8 cellular contexts compared by ENCODE assay signal in genomic region chr9:137604345-137605145, GRCh38. TPM values are rescaled to one million over a fixed set of nuclear protein-coding genes. Genes with fewer than 3 reads are reported as not detected.
DNase-seq lines count a peak whose midpoint lies in the region; ATAC-seq and TF ChIP-seq lines count a peak whose summit lies in the region.

No MANE protein-coding gene starts in this region.

- H2BK12ac ChIP-seq in H9 (ENCODE audit: insufficient read length, low read depth, low read length), result no peak overlapping the region

- H2AK5ac ChIP-seq in H9 (ENCODE audit: insufficient read length, low read length), result no peak overlapping the region

- H3K9me3 Mint-ChIP-seq in H9, result no peaks in the 10 kb centered on the region

- H3K18ac ChIP-seq in H9 (ENCODE audit: insufficient read length, low read depth, low read length), result no peak overlapping the region

- H4K91ac ChIP-seq in H9 (ENCODE audit: insufficient read length, low read depth, low read length), result no peak overlapping the region

- H3K27ac Mint-ChIP-seq in H9 (peak overlapping the region in 1 of 3 experiments; percentile 91; a peak in 1 of 7 replicates), T-helper 17 cell (no peak overlapping the region)

- no peaks in the 10 kb centered on the region; a peak in 1 of 7 replicates for H3K36me3 Mint-ChIP-seq in H9 (ENCODE audit: insufficient read depth in 1 of 3, low read depth in 3 of 3)
- no peaks in the 10 kb centered on the region for H3K36me3 Mint-ChIP-seq in T-helper 17 cell (ENCODE audit: low read depth)

- H3K79me1 ChIP-seq in H9 (ENCODE audit: insufficient read depth, low read depth, low read length, poor library complexity, severe bottlenecking), result no peaks in the 10 kb centered on the region

- H4K5ac ChIP-seq in H9 (ENCODE audit: insufficient read length, low read depth, low read length), result no peak overlapping the region

- no peak for ATAC-seq in T-helper 17 cell
- ATAC-seq in heart left ventricle, result no peak
- no peak for ATAC-seq in GM21515 (IDR thresholded peaks at IDR 0.05; ENCODE audit: unreplicated experiment)
- no peak for ATAC-seq in GM21423 (IDR thresholded peaks at IDR 0.05; ENCODE audit: unreplicated experiment)

- no peak for DNase-seq in H9
- no peak for DNase-seq in T-helper 17 cell
- DNase-seq in heart left ventricle, result peak in 2 of 5 donors; percentile 38 to 45
- no peak for DNase-seq in smooth muscle cell (lab: John Stamatoyannopoulos, UW; ENCODE audit: unreplicated experiment)
- DNase-seq in GM03348 (ENCODE audit: low spot score), result no peak
- DNase-seq in D341Med (ENCODE audit: low spot score), result no peak

- H3K4me1 ChIP-seq in H9 (ENCODE audit: insufficient read depth, low read length) (no peaks in the 10 kb centered on the region; the same call in 1 of the 2 replicates), heart left ventricle (peaks cover 7 to 52% (median 23%) of the 10 kb centered on the region in 12 donors), smooth muscle cell (ENCODE audit: low read depth) (peaks cover 10% of the 10 kb centered on the region)

- H2AFZ ChIP-seq in H9 (ENCODE audit: low read length) (no peak overlapping the region), smooth muscle cell (ENCODE audit: low read depth) (no peak overlapping the region)

- no peak for TF ChIP-seq POLR2A in heart left ventricle (IDR thresholded peaks at IDR 0.05)

- no peak overlapping the region for H4K8ac ChIP-seq in H9 (replicated peaks; ENCODE audit: insufficient read length, low read depth, low read length)

- peak overlapping the region; percentile 54 to 73 for H3K4me3 Mint-ChIP-seq in H9
- peak overlapping the region; percentile 65 for H3K4me3 Mint-ChIP-seq in T-helper 17 cell

- H3T11ph ChIP-seq in H9 (ENCODE audit: low read length), result no peak overlapping the region

- no peak overlapping the region for H3K27ac ChIP-seq in H9 (ENCODE audit: insufficient read length, low read depth, low read length)
- H3K27ac ChIP-seq in heart left ventricle, result peak overlapping the region in 7 of 12 donors; percentile 41 to 78 (median 60)
- H3K27ac ChIP-seq in smooth muscle cell (ENCODE audit: low read depth), result no peak overlapping the region

- H3K36me3 ChIP-seq in heart left ventricle, result no peaks in the 10 kb centered on the region
- H3K36me3 ChIP-seq in smooth muscle cell (ENCODE audit: low read depth), result no peaks in the 10 kb centered on the region

- TF ChIP-seq CTCF in H9 (conservative IDR thresholded peaks at IDR 0.05), result no peak
- no peak for TF ChIP-seq CTCF in heart left ventricle (IDR thresholded peaks at IDR 0.05)
- TF ChIP-seq CTCF in smooth muscle cell (IDR thresholded peaks at IDR 0.05; ENCODE audit: borderline replicate concordance, insufficient read depth, poor library complexity, severe bottlenecking), result no peak

- no peaks in the 10 kb centered on the region for H3F3A ChIP-seq in smooth muscle cell (ENCODE audit: low read depth)

- no peak overlapping the region for H3K9ac ChIP-seq in H9 (ENCODE audit: extremely low read depth, insufficient read length, low read length)
- no peak overlapping the region for H3K9ac ChIP-seq in smooth muscle cell (ENCODE audit: low read depth)

- H3K4me3 ChIP-seq in heart left ventricle, result peak overlapping the region; percentile 44 to 91 (median 65)
- H3K4me3 ChIP-seq in smooth muscle cell, result peak overlapping the region; percentile 60

- no peak overlapping the region for H3K56ac ChIP-seq in H9 (ENCODE audit: insufficient read length, low read depth, low read length)

- H3K4me2 ChIP-seq in H9 (ENCODE audit: insufficient read depth, insufficient read length, low read length) (peak overlapping the region; percentile 33), smooth muscle cell (peak overlapping the region; percentile 89)

- H2BK15ac ChIP-seq in H9 (ENCODE audit: low read depth, low read length), result no peak overlapping the region

- H3K79me2 ChIP-seq in H9 (ENCODE audit: insufficient read depth, low read length) (no peaks in the 10 kb centered on the region), smooth muscle cell (ENCODE audit: low read depth) (peaks cover 10% of the 10 kb centered on the region)

- H3K9me3 ChIP-seq in H9 (ENCODE audit: control insufficient read depth, low read depth, low read length), result no peaks in the 10 kb centered on the region
- H3K9me3 ChIP-seq in T-helper 17 cell (ENCODE audit: control insufficient read depth, low read length, poor library complexity, severe bottlenecking), result no peaks in the 10 kb centered on the region
- no peaks in the 10 kb centered on the region for H3K9me3 ChIP-seq in heart left ventricle
- no peaks in the 10 kb centered on the region for H3K9me3 ChIP-seq in smooth muscle cell (replicated peaks; ENCODE audit: low read depth)

- no peak overlapping the region; the same call in 1 of the 2 replicates for H3K14ac ChIP-seq in H9 (ENCODE audit: insufficient read depth, low read length)

- no peak overlapping the region for H2BK5ac ChIP-seq in H9 (ENCODE audit: insufficient read length, low read length)

- intact Hi-C loops in heart left ventricle (cut with DNase I), result loop anchor here in 3 of 10 donors (1.0 kb wide), 3 partner anchors 11 to 26 kb away; partner anchors contain the start of gene DPH7 (in 1 of the 3)

- H3K4me1 Mint-ChIP-seq in H9 (peaks cover 20 to 29% of the 10 kb centered on the region in 2 experiments), T-helper 17 cell (peaks cover 21% of the 10 kb centered on the region)

- no peak overlapping the region for H3K4ac ChIP-seq in H9 (ENCODE audit: low read depth, low read length)

- H4K20me1 ChIP-seq in H9 (ENCODE audit: control insufficient read depth, insufficient read depth, insufficient read length) (no peaks in the 10 kb centered on the region), smooth muscle cell (ENCODE audit: low read depth) (peaks cover 14% of the 10 kb centered on the region)

- no peaks in the 10 kb centered on the region; the same call in 1 of the 2 replicates for H3K27me3 ChIP-seq in H9 (ENCODE audit: insufficient read depth, low read length)
- no peaks in the 10 kb centered on the region for H3K27me3 ChIP-seq in heart left ventricle
- no peaks in the 10 kb centered on the region for H3K27me3 ChIP-seq in smooth muscle cell (ENCODE audit: low read depth)

- no peak overlapping the region for H2BK20ac ChIP-seq in H9 (ENCODE audit: low read depth, low read length, poor library complexity, severe bottlenecking)

- H3K27me3 Mint-ChIP-seq in H9 (ENCODE audit: low read depth) (peaks cover 26% of the 10 kb centered on the region), T-helper 17 cell (no peaks in the 10 kb centered on the region)

- peaks cover 7% of the 10 kb centered on the region for H3K23me2 ChIP-seq in H9 (ENCODE audit: insufficient read length, low read depth, low read length, poor library complexity, severe bottlenecking)

- H2BK120ac ChIP-seq in H9 (ENCODE audit: low read depth, low read length, poor library complexity, severe bottlenecking), result no peak overlapping the region

- no peak overlapping the region for H3K23ac ChIP-seq in H9 (ENCODE audit: insufficient read length, low read depth, low read length)

- WGBS in H9 (ENCODE audit: extremely low coverage, insufficient read length, low lambda C conversion rate), result no CpG with 5 or more reads among the region's 55 CpGs
- 6 to 20% (median 7%) methylated on average over 14 to 55 of the region's 55 CpGs for WGBS in heart left ventricle, 4 donors
- 48% methylated on average over 15 of the region's 55 CpGs for WGBS in smooth muscle cell (ENCODE audit: low lambda C conversion rate)

RNA-seq across cellular contexts. Expression of gene ARRDC1, which starts 0.9 kb away (rescaled TPM):
- total RNA-seq in H9 (2021), result 26.4 and 34.4 TPM in 2 replicates
- 10 to 100 TPM; 54.8 to 83.8 TPM for total RNA-seq in T-helper 17 cell
- 10 to 100 TPM; 14.1 to 43.6 (median 20.7) TPM for total RNA-seq in heart left ventricle
- polyA plus RNA-seq in heart left ventricle, result 10 to 100 TPM; 23.2 to 42.6 TPM
- total RNA-seq in smooth muscle cell, result 10.0 and 18.7 TPM in 2 replicates
- 16.7 and 36.3 TPM in 2 replicates for polyA plus RNA-seq in smooth muscle cell

RNA-seq across cellular contexts. Expression of gene ZMYND19, which starts 14.2 kb away (rescaled TPM):
- total RNA-seq in H9 (2021), result 79.2 and 82.3 TPM in 2 replicates
- 10 to 100 TPM; 12.1 to 18.2 TPM for total RNA-seq in T-helper 17 cell
- 10 to 100 TPM in 4 of 9 donors, 1 to 10 TPM in 5; 6.8 to 19.9 (median 9.4) TPM for total RNA-seq in heart left ventricle
- polyA plus RNA-seq in heart left ventricle, result 10 to 100 TPM; 12.0 to 20.5 TPM
- total RNA-seq in smooth muscle cell, result 13.5 and 16.6 TPM in 2 replicates
- polyA plus RNA-seq in smooth muscle cell, result 37.8 and 41.8 TPM in 2 replicates

RNA-seq across cellular contexts. Expression of gene EHMT1, which starts 14.3 kb away (rescaled TPM):
- 112 and 121 TPM in 2 replicates for total RNA-seq in H9 (2021)
- 100 to 1,000 TPM; 106 to 108 TPM for total RNA-seq in T-helper 17 cell
- total RNA-seq in heart left ventricle, result 10 to 100 TPM; 27.8 to 55.9 (median 32.0) TPM
- polyA plus RNA-seq in heart left ventricle, result 10 to 100 TPM; 24.5 to 27.1 TPM
- total RNA-seq in smooth muscle cell, result 23.1 and 25.6 TPM in 2 replicates
- 34.1 and 56.6 TPM in 2 replicates for polyA plus RNA-seq in smooth muscle cell

RNA-seq across cellular contexts. Expression of gene DPH7, which starts 25.8 kb away (rescaled TPM):
- total RNA-seq in H9 (2021), result 49.2 and 51.3 TPM in 2 replicates
- total RNA-seq in T-helper 17 cell, result 10 to 100 TPM; 46.1 to 52.0 TPM
- total RNA-seq in heart left ventricle, result 10 to 100 TPM; 12.6 to 22.0 (median 16.7) TPM
- 10 to 100 TPM; 13.1 to 23.7 TPM for polyA plus RNA-seq in heart left ventricle
- total RNA-seq in smooth muscle cell, result 14.1 and 18.2 TPM in 2 replicates
- 21.8 and 29.0 TPM in 2 replicates for polyA plus RNA-seq in smooth muscle cell

RNA-seq across cellular contexts. Expression of gene MRPL41, which starts 52.9 kb away (rescaled TPM):
- total RNA-seq in H9 (2021), result 52.2 and 53.6 TPM in 2 replicates
- total RNA-seq in T-helper 17 cell, result 10 to 100 TPM; 52.6 to 78.8 TPM
- 100 to 1,000 TPM; 118 to 389 (median 196) TPM for total RNA-seq in heart left ventricle
- polyA plus RNA-seq in heart left ventricle, result 100 to 1,000 TPM; 160 to 847 TPM
- total RNA-seq in smooth muscle cell, result 33.5 and 42.9 TPM in 2 replicates
- polyA plus RNA-seq in smooth muscle cell, result 83.2 and 85.7 TPM in 2 replicates

Comparison
In these comparisons a context has a peak if more than half of its experiments do, and no peak if none do; other contexts are left out.
1. H3K27ac ChIP-seq: peak in heart left ventricle (7 of 12); none in H9 (single experiment) and smooth muscle cell (single experiment).